ENCODE assay signal across 13 cellular contexts in the genomic region with DNA sequence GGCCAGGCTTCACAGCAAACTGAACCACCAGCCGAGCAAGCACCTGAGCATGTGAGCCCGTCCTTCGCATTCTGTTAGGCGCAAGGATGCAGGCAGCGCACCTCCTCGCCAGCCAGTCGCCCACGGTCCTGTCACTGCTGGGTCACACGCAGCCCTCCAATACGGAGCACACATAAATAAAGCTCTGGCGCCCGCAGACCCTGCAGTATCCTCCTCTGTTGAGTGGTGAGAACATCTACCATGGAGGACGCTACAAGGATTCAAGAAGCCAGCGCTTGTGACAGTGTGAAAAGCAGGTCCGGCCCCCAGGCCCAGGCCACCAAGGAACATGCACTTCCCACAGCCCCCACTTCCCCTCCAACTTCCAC. TPM values are rescaled to one million over a fixed set of nuclear protein-coding genes. Genes with fewer than 3 reads are reported as not detected.
DNase-seq lines count a peak whose midpoint lies in the region; ATAC-seq and TF ChIP-seq lines count a peak whose summit lies in the region.
"Had no signal": no experiment of that assay in that cellular context is flagged by ENCODE, and none has a peak within 500 bp of the region (broad histone marks: within the 10 kb centered on the region; RNA-seq: fewer than 3 reads in every experiment).

No MANE protein-coding gene starts in this region.

- TF ChIP-seq POLR2A in NB4 (IDR thresholded peaks at IDR 0.05; ENCODE audit: extremely low read depth, insufficient read length), result no peak

- no peak for ATAC-seq in activated T-cell treated with anti-CD3 and anti-CD28 coated beads, Interleukin-2, amount 50 U/mL, for 4 hours
- ATAC-seq in effector memory CD8-positive, alpha-beta T cell (replicated peaks), result no peak
- no peak for ATAC-seq in stimulated activated naive CD8-positive, alpha-beta T cell treated with anti-CD3 and anti-CD28 coated beads, Interleukin-15, amount 100 ng/mL, for 72 hours

- no peaks in the 10 kb centered on the region for H3K27me3 Mint-ChIP-seq in activated T-cell treated with anti-CD3 and anti-CD28 coated beads, Interleukin-2, amount 50 U/mL, for 4 hours (ENCODE audit: low read depth)
- no peaks in the 10 kb centered on the region for H3K27me3 Mint-ChIP-seq in effector memory CD8-positive, alpha-beta T cell
- H3K27me3 Mint-ChIP-seq in stimulated activated naive CD8-positive, alpha-beta T cell treated with anti-CD3 and anti-CD28 coated beads, Interleukin-15, amount 100 ng/mL, for 72 hours, result no peaks in the 10 kb centered on the region

- peaks cover 88% of the 10 kb centered on the region for H3K4me1 Mint-ChIP-seq in activated T-cell treated with anti-CD3 and anti-CD28 coated beads, Interleukin-2, amount 50 U/mL, for 4 hours (ENCODE audit: low read depth)
- H3K4me1 Mint-ChIP-seq in effector memory CD8-positive, alpha-beta T cell (ENCODE audit: low read depth in 2 of 2), result peaks cover 70% of the 10 kb centered on the region in 2 donors
- H3K4me1 Mint-ChIP-seq in stimulated activated naive CD8-positive, alpha-beta T cell treated with anti-CD3 and anti-CD28 coated beads, Interleukin-15, amount 100 ng/mL, for 72 hours, result peaks cover 73% of the 10 kb centered on the region

- no peak overlapping the region for H3K4me3 ChIP-seq in NB4 (ENCODE audit: low read depth, low read length)
- H3K4me3 ChIP-seq: upper lobe of left lung had no signal

- H3K36me3 Mint-ChIP-seq in activated T-cell treated with anti-CD3 and anti-CD28 coated beads, Interleukin-2, amount 50 U/mL, for 4 hours (ENCODE audit: insufficient read depth), result peaks cover 25% of the 10 kb centered on the region
- H3K36me3 Mint-ChIP-seq in effector memory CD8-positive, alpha-beta T cell (ENCODE audit: insufficient read depth), result peaks cover 28% of the 10 kb centered on the region

- peak overlapping the region; percentile 29 for H3K4me3 Mint-ChIP-seq in activated T-cell treated with anti-CD3 and anti-CD28 coated beads, Interleukin-2, amount 50 U/mL, for 4 hours
- peak overlapping the region; percentile 72 to 77 for H3K4me3 Mint-ChIP-seq in effector memory CD8-positive, alpha-beta T cell
- H3K4me3 Mint-ChIP-seq in stimulated activated naive CD8-positive, alpha-beta T cell treated with anti-CD3 and anti-CD28 coated beads, Interleukin-15, amount 100 ng/mL, for 72 hours, result peak overlapping the region in 1 of 2 donors; percentile 81

- no peaks in the 10 kb centered on the region for H3K9me3 Mint-ChIP-seq in activated T-cell treated with anti-CD3 and anti-CD28 coated beads, Interleukin-2, amount 50 U/mL, for 4 hours
- no peaks in the 10 kb centered on the region for H3K9me3 Mint-ChIP-seq in effector memory CD8-positive, alpha-beta T cell
- H3K9me3 Mint-ChIP-seq in stimulated activated naive CD8-positive, alpha-beta T cell treated with anti-CD3 and anti-CD28 coated beads, Interleukin-15, amount 100 ng/mL, for 72 hours, result no peaks in the 10 kb centered on the region

- H3K27ac Mint-ChIP-seq in effector memory CD8-positive, alpha-beta T cell, result peak overlapping the region; percentile 58 to 87
- peak overlapping the region; percentile 11 to 71 for H3K27ac Mint-ChIP-seq in stimulated activated naive CD8-positive, alpha-beta T cell treated with anti-CD3 and anti-CD28 coated beads, Interleukin-15, amount 100 ng/mL, for 72 hours

- no peak for TF ChIP-seq CTCF in NB4 (IDR thresholded peaks at IDR 0.05; ENCODE audit: low read depth, low read length)

- DNase-seq in activated T-cell treated with anti-CD3 and anti-CD28 coated beads, Interleukin-2, amount 50 U/mL, for 4 hours, result no peak
- DNase-seq in activated T-cell treated with anti-CD3 and anti-CD28 coated beads, Interleukin-2, amount 50 U/mL, for 1 hour, result no peak
- DNase-seq in NB4 (ENCODE audit: low read depth), result peak; percentile 32
- no peak for DNase-seq in effector memory CD8-positive, alpha-beta T cell
- DNase-seq in stimulated activated naive CD8-positive, alpha-beta T cell treated with anti-CD3 and anti-CD28 coated beads, Interleukin-15, amount 100 ng/mL, for 72 hours, result no peak
- DNase-seq in DMS53 treated with DMSO at 0.1 percent for 48 hours (lab: John Stamatoyannopoulos, UW; ENCODE audit: unreplicated experiment), result no peak
- no peak for DNase-seq in NCI-H1092 treated with DMSO at 0.1 percent for 48 hours (lab: John Stamatoyannopoulos, UW)
- no peak for DNase-seq in NCI-H524 (lab: John Stamatoyannopoulos, UW)
- DNase-seq: effector CD8-positive, alpha-beta T cell; NCI-H187; NCI-H69; Right ventricle myocardium superior; upper lobe of left lung had no signal

RNA-seq across cellular contexts. Expression of a gene that starts 34.9 kb away (rescaled TPM):
- 100 to 1,000 TPM in 1 of 3 donors, 10 to 100 TPM in 2; 63.6 to 103 (median 99.2) TPM for total RNA-seq in activated T-cell treated with anti-CD3 and anti-CD28 coated beads, Interleukin-2, amount 50 U/mL, for 4 hours
